Comparison of ENCODE assay signal across 25 cellular contexts in genomic region chr16:88869673-88869980, GRCh38. TPM values are rescaled to one million over a fixed set of nuclear protein-coding genes. Genes with fewer than 3 reads are reported as not detected.
"Had no signal": no experiment of that assay in that cellular context is flagged by ENCODE, and none has a peak within 500 bp of the region (broad histone marks: within the 10 kb centered on the region; RNA-seq: fewer than 3 reads in every experiment).

No MANE protein-coding gene starts in this region.

- H3K36me3 ChIP-seq: colonic mucosa, pancreas, sigmoid colon, tibial nerve had no signal

- H3K9me3 ChIP-seq: body of pancreas, colonic mucosa, neutrophil, pancreas, sigmoid colon, spleen, tibial nerve had no signal

- FAIRE-seq: frontal cortex, pancreas, urothelium cell line had no signal

- H3K4me1 ChIP-seq: colonic mucosa, pancreas, sigmoid colon had no signal

- H3K4me3 ChIP-seq: body of pancreas, colonic mucosa, pancreas, sigmoid colon, spleen, tibial nerve had no signal

- DNase-seq: activated CD4-positive, alpha-beta T cell treated with anti-CD3 and anti-CD28 coated beads, Interleukin-2, amount 10 ng/mL, durations not matched to agents 24 days and 14 days; activated CD4-positive, CD25-positive, alpha-beta regulatory T cell; activated CD8-positive, alpha-beta T cell treated with anti-CD3 and anti-CD28 coated beads for 36 hours; activated naive CD4-positive, alpha-beta T cell; activated naive CD8-positive, alpha-beta T cell treated with anti-CD3 and anti-CD28 coated beads for 36 hours; activated T-cell treated with anti-CD3 and anti-CD28 coated beads, Interleukin-2, amount 50 U/mL, for 1 hour; body of pancreas; colonic mucosa; erythroblast; head of caudate nucleus; naive thymus-derived CD8-positive, alpha-beta T cell; pancreas; sigmoid colon; spleen; stimulated activated CD4-positive, alpha-beta T cell treated with anti-CD3 and anti-CD28 coated beads, Interleukin-4, amount 100 ng/mL, for 4 hours; stimulated activated naive CD4-positive, alpha-beta T cell had no signal

- H3K27ac ChIP-seq: body of pancreas, colonic mucosa, neutrophil, pancreas, sigmoid colon, spleen, tibial nerve had no signal

- ATAC-seq: activated CD8-positive, alpha-beta T cell treated with anti-CD3 and anti-CD28 coated beads for 36 hours; activated T-helper 17 cell treated with anti-CD3 and anti-CD28 coated beads, Interleukin-2, amount 50 U/mL, for 72 hours; body of pancreas; naive thymus-derived CD8-positive, alpha-beta T cell; pancreas had no signal

- H3K27me3 ChIP-seq: body of pancreas, pancreas had no signal

RNA-seq across cellular contexts. Expression of gene PABPN1L, which starts 3.2 kb away (rescaled TPM):
- total RNA-seq: activated CD4-positive, alpha-beta T cell treated with anti-CD3 and anti-CD28 coated beads, Interleukin-2, amount 10 ng/mL, durations not matched to agents 24 days and 14 days; activated CD8-positive, alpha-beta T cell treated with anti-CD3 and anti-CD28 coated beads for 36 hours; activated naive CD8-positive, alpha-beta T cell treated with anti-CD3 and anti-CD28 coated beads for 36 hours; activated T-helper 17 cell treated with anti-CD3 and anti-CD28 coated beads, Interleukin-2, amount 50 U/mL, for 72 hours; body of pancreas; colonic mucosa; frontal cortex; kidney epithelial cell; mononuclear cell; naive thymus-derived CD8-positive, alpha-beta T cell; sigmoid colon; subcutaneous adipose tissue; tibial nerve had no signal
- polyA plus RNA-seq: liver; naive thymus-derived CD8-positive, alpha-beta T cell had no signal
